ENCODE assay signal across 11 cellular contexts in the genomic region with DNA sequence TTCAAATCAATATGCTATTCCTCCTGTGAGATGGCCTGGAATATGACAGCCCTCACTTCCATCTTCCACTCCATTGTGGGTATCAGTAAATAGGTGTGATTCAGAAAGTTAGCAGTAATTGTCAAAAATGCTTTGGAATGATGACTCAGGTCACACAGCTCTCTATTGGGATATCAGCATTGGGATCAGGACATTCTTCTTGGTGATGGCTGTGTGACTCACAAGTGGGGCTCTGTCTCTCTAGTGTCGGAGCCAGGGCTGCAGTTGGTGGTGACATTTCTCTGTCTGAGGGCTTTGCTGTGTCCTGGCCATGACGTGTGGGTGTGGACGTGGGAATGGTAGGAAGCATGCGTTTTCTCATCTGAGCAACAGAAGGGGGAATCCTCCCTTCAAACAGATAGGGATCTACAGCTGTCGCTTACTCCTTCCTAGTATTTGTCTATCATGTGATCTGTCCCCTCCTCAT.
DNase-seq lines count a peak whose midpoint lies in the region; ATAC-seq and TF ChIP-seq lines count a peak whose summit lies in the region.
"Had no signal": no experiment of that assay in that cellular context is flagged by ENCODE, and none has a peak within 500 bp of the region (broad histone marks: within the 10 kb centered on the region; RNA-seq: fewer than 3 reads in every experiment).

No MANE protein-coding gene starts in this region.

- H3K27ac ChIP-seq in GM23248 = peak overlapping the region; percentile 96
- H3K27ac ChIP-seq in CD4-positive, alpha-beta T cell (ENCODE audit: low read depth, low read length) = no peak overlapping the region

- H3K9ac ChIP-seq in GM23248 = peak overlapping the region; percentile 72
- peak overlapping the region; percentile 76 for H3K9ac ChIP-seq in skeletal muscle satellite cell (ENCODE audit: low read depth, low read length)

- in situ Hi-C loops in GM23248 (cut with MboI) = loop anchor here (25.0 kb wide), 1 partner anchor 281 kb away; no protein-coding TSS in a partner anchor

- H3K27ac Mint-ChIP-seq in CD4-positive, alpha-beta T cell = no peak overlapping the region
- H3K27ac Mint-ChIP-seq: activated CD4-positive, alpha-beta T cell treated with anti-CD3 and anti-CD28 coated beads, Interleukin-2, amount 10 ng/mL, durations not matched to agents 24 days and 14 days; dendritic cell treated with granulocyte-macrophage colony-stimulating factor and Interleukin-4, amounts not matched to agents 40 ng/mL and 50 ng/mL, for 4 days had no signal

- H3K9me3 ChIP-seq in GM23248 (ENCODE audit: low read depth) (no peaks in the 10 kb centered on the region), skeletal muscle satellite cell (replicated peaks; ENCODE audit: low read length) (no peaks in the 10 kb centered on the region)
- no peaks in the 10 kb centered on the region for H3K9me3 ChIP-seq in CD4-positive, alpha-beta T cell (ENCODE audit: control insufficient read depth, low read length)

- H3K27me3 Mint-ChIP-seq in CD4-positive, alpha-beta T cell = peaks cover 17% of the 10 kb centered on the region
- H3K27me3 Mint-ChIP-seq: dendritic cell treated with granulocyte-macrophage colony-stimulating factor and Interleukin-4, amounts not matched to agents 40 ng/mL and 50 ng/mL, for 4 days had no signal

- no peak for TF ChIP-seq CTCF in fibroblast of the aortic adventitia (IDR thresholded peaks at IDR 0.05; ENCODE audit: insufficient read depth, low read length)
- TF ChIP-seq CTCF in CD4-positive, alpha-beta T cell (IDR thresholded peaks at IDR 0.05) = no peak

- H3K79me2 ChIP-seq in GM23248 (ENCODE audit: insufficient read depth) = peaks cover 99% of the 10 kb centered on the region

- no peak overlapping the region for H3K4me3 Mint-ChIP-seq in CD4-positive, alpha-beta T cell
- H3K4me3 Mint-ChIP-seq: activated CD4-positive, alpha-beta T cell treated with anti-CD3 and anti-CD28 coated beads, Interleukin-2, amount 10 ng/mL, durations not matched to agents 24 days and 14 days; dendritic cell treated with granulocyte-macrophage colony-stimulating factor and Interleukin-4, amounts not matched to agents 40 ng/mL and 50 ng/mL, for 4 days had no signal

- no peaks in the 10 kb centered on the region for H3K9me3 Mint-ChIP-seq in CD4-positive, alpha-beta T cell
- H3K9me3 Mint-ChIP-seq: activated CD4-positive, alpha-beta T cell treated with anti-CD3 and anti-CD28 coated beads, Interleukin-2, amount 10 ng/mL, durations not matched to agents 24 days and 14 days; dendritic cell treated with granulocyte-macrophage colony-stimulating factor and Interleukin-4, amounts not matched to agents 40 ng/mL and 50 ng/mL, for 4 days had no signal

- CTCF ChIA-PET in CD4-positive, alpha-beta T cell (lab: Charles Lee) = no interaction called here

- no peaks in the 10 kb centered on the region for H3K36me3 Mint-ChIP-seq in CD4-positive, alpha-beta T cell (ENCODE audit: low read depth)

- POLR2A ChIA-PET in CD4-positive, alpha-beta T cell (lab: Charles Lee) = no interaction called here

- H3K4me3 ChIP-seq in GM23248 = peak overlapping the region; percentile 31
- H3K4me3 ChIP-seq in fibroblast of the aortic adventitia (ENCODE audit: low read depth, low read length) = no peak overlapping the region
- H3K4me3 ChIP-seq in skeletal muscle satellite cell (ENCODE audit: low read length) = peak overlapping the region; percentile 18
- H3K4me3 ChIP-seq: skin epidermis had no signal

- ATAC-seq in CD4-positive, alpha-beta T cell (ENCODE audit: poor library complexity) = no peak
- no peak for ATAC-seq in HG03442 (IDR thresholded peaks at IDR 0.05; ENCODE audit: unreplicated experiment)

- H3K9me2 ChIP-seq in GM23248 (ENCODE audit: insufficient read depth) = no peaks in the 10 kb centered on the region

- H3K4me1 ChIP-seq in GM23248 (ENCODE audit: insufficient read depth) = peaks cover 98% of the 10 kb centered on the region
- peaks cover 81% of the 10 kb centered on the region for H3K4me1 ChIP-seq in skeletal muscle satellite cell (ENCODE audit: control insufficient read depth, insufficient read depth, low read length)

- no peaks in the 10 kb centered on the region for H4K20me1 ChIP-seq in GM23248 (ENCODE audit: insufficient read depth)

- DNase-seq in GM23248 = peak; percentile 96
- peak; percentile 54 for DNase-seq in SK-N-DZ (ENCODE audit: low spot score)
- peak; percentile 46 for DNase-seq in fibroblast of the aortic adventitia (ENCODE audit: low read depth)
- DNase-seq in CD4-positive, alpha-beta T cell = no peak
- DNase-seq in activated CD4-positive, alpha-beta T cell treated with anti-CD3 and anti-CD28 coated beads for 4 hours = no peak
- no peak for DNase-seq in stimulated activated CD4-positive, alpha-beta T cell treated with anti-CD3 and anti-CD28 coated beads, Interleukin-4, amount 100 ng/mL, for 4 hours
- DNase-seq: activated CD4-positive, alpha-beta T cell treated with anti-CD3 and anti-CD28 coated beads, Interleukin-2, amount 10 ng/mL, durations not matched to agents 24 days and 14 days had no signal

- peaks cover 6% of the 10 kb centered on the region for H3K4me1 Mint-ChIP-seq in CD4-positive, alpha-beta T cell (ENCODE audit: low read depth)

- no peaks in the 10 kb centered on the region for H3K27me3 ChIP-seq in GM23248 (replicated peaks; ENCODE audit: insufficient read depth)
- H3K27me3 ChIP-seq in skeletal muscle satellite cell (ENCODE audit: control insufficient read depth, insufficient read depth, low read length) = no peaks in the 10 kb centered on the region
- peaks cover 18% of the 10 kb centered on the region for H3K27me3 ChIP-seq in CD4-positive, alpha-beta T cell (ENCODE audit: control insufficient read depth, insufficient read depth, low read length)

- intact Hi-C loops in CD4-positive, alpha-beta T cell (cut with DNase I, micrococcal nuclease) = loop anchor here in 1 of 2 experiments (10.0 kb wide), 2 partner anchors 123 to 273 kb away; a partner anchor contains a TSS

- H3K4me2 ChIP-seq in GM23248 (ENCODE audit: unreplicated experiment) (peak overlapping the region; percentile 77), skeletal muscle satellite cell (ENCODE audit: low read length) (peak overlapping the region; percentile 64)

- WGBS in GM23248 (ENCODE audit: low coverage in 1 of 2, low lambda C conversion rate in 2 of 2, missing lambda C conversion rate in 2 of 2), 2 experiments = 1% methylated on average over 5 of the region's 5 CpGs

- no peak overlapping the region for H2AFZ ChIP-seq in GM23248

- H3K36me3 ChIP-seq in GM23248 (ENCODE audit: low read depth) = peaks cover 19% of the 10 kb centered on the region; the same call in 1 of the 2 replicates
- H3K36me3 ChIP-seq in skeletal muscle satellite cell (ENCODE audit: insufficient read depth, low read length) = peaks cover 11% of the 10 kb centered on the region

- H3F3A ChIP-seq in GM23248 (ENCODE audit: insufficient read depth) = peaks cover 91% of the 10 kb centered on the region

Comparison
In these comparisons a context has a peak if more than half of its experiments do, and no peak if none do; other contexts are left out.
1. DNase-seq: peak in GM23248 (single experiment), SK-N-DZ (single experiment) and fibroblast of the aortic adventitia (single experiment); none in CD4-positive, alpha-beta T cell (0 of 10), activated CD4-positive, alpha-beta T cell treated with anti-CD3 and anti-CD28 coated beads for 4 hours (0 of 2) and stimulated activated CD4-positive, alpha-beta T cell treated with anti-CD3 and anti-CD28 coated beads, Interleukin-4, amount 100 ng/mL, for 4 hours (0 of 2).